In the genomic region with DNA sequence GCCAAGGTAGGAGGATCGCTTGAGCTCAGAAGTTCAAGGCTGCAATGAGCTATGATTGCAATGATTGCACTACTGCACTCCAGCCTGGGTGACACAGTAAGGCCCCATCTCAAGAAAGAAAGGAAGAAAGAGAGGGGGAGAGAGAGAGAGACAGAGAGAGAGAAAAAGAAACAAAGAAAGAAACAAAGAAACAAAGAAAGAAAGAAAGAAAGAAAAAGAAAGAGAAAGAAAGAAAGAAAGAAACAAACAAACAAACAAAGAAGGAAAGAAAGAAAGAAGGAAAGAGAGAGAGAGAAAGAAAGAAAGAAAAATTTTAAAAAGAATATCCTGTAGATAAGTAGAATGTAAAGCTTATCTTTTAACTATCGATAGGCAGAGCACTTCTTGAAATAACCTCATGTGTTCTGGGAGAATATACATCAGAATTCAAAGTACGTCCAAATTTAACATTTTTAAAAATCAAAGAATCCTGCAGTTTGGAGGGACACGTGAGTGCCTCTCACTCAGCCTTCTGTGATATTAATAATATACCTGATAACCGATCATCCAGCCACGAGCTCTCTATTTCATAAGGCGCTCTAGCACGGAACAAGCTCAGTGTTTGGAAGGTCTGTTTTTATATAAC, we compare ENCODE assay signal across 2 cellular contexts.
TF ChIP-seq lines count a peak whose summit lies in the region.

No MANE protein-coding gene starts in this region.

TF ChIP-seq in SK-N-SH, 30 proteins besides CTCF, POLR2A, EP300 and RAD21 (continued from another document):
- TF ChIP-seq, protein P1, sequence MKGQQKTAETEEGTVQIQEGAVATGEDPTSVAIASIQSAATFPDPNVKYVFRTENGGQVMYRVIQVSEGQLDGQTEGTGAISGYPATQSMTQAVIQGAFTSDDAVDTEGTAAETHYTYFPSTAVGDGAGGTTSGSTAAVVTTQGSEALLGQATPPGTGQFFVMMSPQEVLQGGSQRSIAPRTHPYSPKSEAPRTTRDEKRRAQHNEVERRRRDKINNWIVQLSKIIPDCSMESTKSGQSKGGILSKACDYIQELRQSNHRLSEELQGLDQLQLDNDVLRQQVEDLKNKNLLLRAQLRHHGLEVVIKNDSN (IDR thresholded peaks at IDR 0.05; ENCODE audit: borderline replicate concordance, low read depth) = no peak
- TF ChIP-seq NRF1 (IDR thresholded peaks at IDR 0.05; ENCODE audit: low read depth, low read length) (no peak), EZH2phosphoT487 (IDR thresholded peaks at IDR 0.05; ENCODE audit: borderline replicate concordance, low read depth) (no peak), MEF2A (IDR thresholded peaks at IDR 0.05; ENCODE audit: borderline replicate concordance, low read depth) (no peak), POLR2AphosphoS5 (IDR thresholded peaks at IDR 0.05; ENCODE audit: low read depth, low read length) (no peak), NFIC (IDR thresholded peaks at IDR 0.05; ENCODE audit: borderline replicate concordance) (no peak), FOXJ3 (CRISPR knock-in tag; IDR thresholded peaks at IDR 0.05) (no peak), FOXM1 (IDR thresholded peaks at IDR 0.05; ENCODE audit: low read depth) (no peak), MXI1 (IDR thresholded peaks at IDR 0.05; ENCODE audit: low read depth, low read length) (no peak), CHD2 (IDR thresholded peaks at IDR 0.05; ENCODE audit: low read length, partially characterized antibody) (no peak)
- TF ChIP-seq, protein P2, sequence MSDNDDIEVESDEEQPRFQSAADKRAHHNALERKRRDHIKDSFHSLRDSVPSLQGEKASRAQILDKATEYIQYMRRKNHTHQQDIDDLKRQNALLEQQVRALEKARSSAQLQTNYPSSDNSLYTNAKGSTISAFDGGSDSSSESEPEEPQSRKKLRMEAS (IDR thresholded peaks at IDR 0.05; ENCODE audit: low read depth) = no peak
TF ChIP-seq in SK-N-SH: peak in this region for 0.

TF ChIP-seq in SK-N-SH treated with all-trans-retinoic acid at 6 μM for 48 hours, 23 proteins besides CTCF, POLR2A, EP300 and RAD21:
- TF ChIP-seq RARB (CRISPR knock-in tag; IDR thresholded peaks at IDR 0.05) (no peak), ZFP3 (CRISPR knock-in tag; IDR thresholded peaks at IDR 0.05) (no peak), PPARA (CRISPR knock-in tag; IDR thresholded peaks at IDR 0.05; ENCODE audit: borderline replicate concordance) (no peak), BACH2 (CRISPR knock-in tag; IDR thresholded peaks at IDR 0.05; ENCODE audit: borderline replicate concordance) (no peak), ISL1 (CRISPR knock-in tag; IDR thresholded peaks at IDR 0.05) (no peak), TCF4 (CRISPR knock-in tag; IDR thresholded peaks at IDR 0.05; ENCODE audit: borderline replicate concordance) (no peak), TSHZ2 (CRISPR knock-in tag; IDR thresholded peaks at IDR 0.05) (no peak), ARNTL (CRISPR knock-in tag; IDR thresholded peaks at IDR 0.05; ENCODE audit: borderline replicate concordance, low read depth) (no peak), ZC3H10 (CRISPR knock-in tag; IDR thresholded peaks at IDR 0.05) (no peak), ZNF8 (CRISPR knock-in tag; IDR thresholded peaks at IDR 0.05) (no peak)
- TF ChIP-seq, protein P3, sequence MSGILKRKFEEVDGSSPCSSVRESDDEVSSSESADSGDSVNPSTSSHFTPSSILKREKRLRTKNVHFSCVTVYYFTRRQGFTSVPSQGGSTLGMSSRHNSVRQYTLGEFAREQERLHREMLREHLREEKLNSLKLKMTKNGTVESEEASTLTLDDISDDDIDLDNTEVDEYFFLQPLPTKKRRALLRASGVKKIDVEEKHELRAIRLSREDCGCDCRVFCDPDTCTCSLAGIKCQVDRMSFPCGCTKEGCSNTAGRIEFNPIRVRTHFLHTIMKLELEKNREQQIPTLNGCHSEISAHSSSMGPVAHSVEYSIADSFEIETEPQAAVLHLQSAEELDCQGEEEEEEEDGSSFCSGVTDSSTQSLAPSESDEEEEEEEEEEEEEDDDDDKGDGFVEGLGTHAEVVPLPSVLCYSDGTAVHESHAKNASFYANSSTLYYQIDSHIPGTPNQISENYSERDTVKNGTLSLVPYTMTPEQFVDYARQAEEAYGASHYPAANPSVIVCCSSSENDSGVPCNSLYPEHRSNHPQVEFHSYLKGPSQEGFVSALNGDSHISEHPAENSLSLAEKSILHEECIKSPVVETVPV (CRISPR knock-in tag; IDR thresholded peaks at IDR 0.05) = no peak
- TF ChIP-seq, protein P4, sequence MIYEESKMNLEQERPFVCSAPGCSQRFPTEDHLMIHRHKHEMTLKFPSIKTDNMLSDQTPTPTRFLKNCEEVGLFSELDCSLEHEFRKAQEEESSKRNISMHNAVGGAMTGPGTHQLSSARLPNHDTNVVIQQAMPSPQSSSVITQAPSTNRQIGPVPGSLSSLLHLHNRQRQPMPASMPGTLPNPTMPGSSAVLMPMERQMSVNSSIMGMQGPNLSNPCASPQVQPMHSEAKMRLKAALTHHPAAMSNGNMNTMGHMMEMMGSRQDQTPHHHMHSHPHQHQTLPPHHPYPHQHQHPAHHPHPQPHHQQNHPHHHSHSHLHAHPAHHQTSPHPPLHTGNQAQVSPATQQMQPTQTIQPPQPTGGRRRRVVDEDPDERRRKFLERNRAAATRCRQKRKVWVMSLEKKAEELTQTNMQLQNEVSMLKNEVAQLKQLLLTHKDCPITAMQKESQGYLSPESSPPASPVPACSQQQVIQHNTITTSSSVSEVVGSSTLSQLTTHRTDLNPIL (CRISPR knock-in tag; IDR thresholded peaks at IDR 0.05; ENCODE audit: low read depth) = no peak
- TF ChIP-seq, protein P5, sequence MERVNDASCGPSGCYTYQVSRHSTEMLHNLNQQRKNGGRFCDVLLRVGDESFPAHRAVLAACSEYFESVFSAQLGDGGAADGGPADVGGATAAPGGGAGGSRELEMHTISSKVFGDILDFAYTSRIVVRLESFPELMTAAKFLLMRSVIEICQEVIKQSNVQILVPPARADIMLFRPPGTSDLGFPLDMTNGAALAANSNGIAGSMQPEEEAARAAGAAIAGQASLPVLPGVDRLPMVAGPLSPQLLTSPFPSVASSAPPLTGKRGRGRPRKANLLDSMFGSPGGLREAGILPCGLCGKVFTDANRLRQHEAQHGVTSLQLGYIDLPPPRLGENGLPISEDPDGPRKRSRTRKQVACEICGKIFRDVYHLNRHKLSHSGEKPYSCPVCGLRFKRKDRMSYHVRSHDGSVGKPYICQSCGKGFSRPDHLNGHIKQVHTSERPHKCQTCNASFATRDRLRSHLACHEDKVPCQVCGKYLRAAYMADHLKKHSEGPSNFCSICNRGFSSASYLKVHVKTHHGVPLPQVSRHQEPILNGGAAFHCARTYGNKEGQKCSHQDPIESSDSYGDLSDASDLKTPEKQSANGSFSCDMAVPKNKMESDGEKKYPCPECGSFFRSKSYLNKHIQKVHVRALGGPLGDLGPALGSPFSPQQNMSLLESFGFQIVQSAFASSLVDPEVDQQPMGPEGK (CRISPR knock-in tag; IDR thresholded peaks at IDR 0.05; ENCODE audit: borderline replicate concordance) = no peak
